In genomic region chr7:98163269-98163668, GRCh38 we compare ENCODE assay signal across 32 cellular contexts. TPM values are rescaled to one million over a fixed set of nuclear protein-coding genes. Genes with fewer than 3 reads are reported as not detected.
DNase-seq lines count a peak whose midpoint lies in the region; ATAC-seq and TF ChIP-seq lines count a peak whose summit lies in the region.
"Had no signal": no experiment of that assay in that cellular context is flagged by ENCODE, and none has a peak within 500 bp of the region (broad histone marks: within the 10 kb centered on the region; RNA-seq: fewer than 3 reads in every experiment).

No MANE protein-coding gene starts in this region.

- H3K36me3 ChIP-seq in colonic mucosa (no peaks in the 10 kb centered on the region), mucosa of descending colon (ENCODE audit: low read depth) (no peaks in the 10 kb centered on the region), vagina (peaks cover 0 to 6% of the 10 kb centered on the region in 2 donors), trophoblast cell (ENCODE audit: control insufficient read depth in 1 of 2, insufficient read depth in 2 of 2, low read length in 2 of 2) (no peaks in the 10 kb centered on the region)

- CTCF ChIA-PET in HEK293T (lab: Yijun Ruan, JAX): interaction anchor here (1.3 to 9.7 kb wide), 2 partner anchors 57 to 140 kb away, joined by 6 to 154 read pairs; no protein-coding TSS in a partner anchor

- no peak overlapping the region for H4K12ac ChIP-seq in trophoblast cell (ENCODE audit: low read depth, low read length)

- no peaks in the 10 kb centered on the region for H3K79me1 ChIP-seq in trophoblast cell (ENCODE audit: low read length)

- WGBS in right cardiac atrium: 66% methylated on average over 7 of the region's 7 CpGs
- WGBS in trophoblast cell (ENCODE audit: extremely low coverage, insufficient coverage, insufficient read length): no CpG with 5 or more reads among the region's 7 CpGs

- H3K9ac ChIP-seq in colonic mucosa (ENCODE audit: low read depth in 2 of 2, low read length in 2 of 2) (peak overlapping the region in 1 of 2 donors; percentile 28), trophoblast cell (ENCODE audit: low read length) (no peak overlapping the region)

- DNase-seq in right cardiac atrium (no peak), Right ventricle myocardium superior (no peak), colonic mucosa (no peak), mucosa of descending colon (no peak), vagina (ENCODE audit: extremely low spot score in 2 of 2) (no peak), HEK293T (ENCODE audit: extremely low spot score) (no peak), trophoblast cell (no peak)
- DNase-seq: activated CD4-positive, alpha-beta T cell treated with anti-CD3 and anti-CD28 coated beads, Interleukin-2, amount 10 ng/mL, durations not matched to agents 7 days and 5 days; activated effector memory CD4-positive, alpha-beta T cell treated with Interleukin-2 at 50 U/mL for 16 hours; activated T-cell treated with anti-CD3 and anti-CD28 coated beads, Interleukin-2, amount 50 U/mL, for 1 hour; AML-193; CD4-positive, alpha-beta T cell; cortex of kidney; effector memory CD4-positive, alpha-beta T cell; foreskin melanocyte; Karpas-422; NCI-H1436; NCI-H2081 treated with DMSO at 0.1 percent for 48 hours; NCI-H226; NCI-H526 treated with DMSO at 0.1 percent for 48 hours; nephron progenitor cell; NK-92 treated with Interleukin-12 subunit alpha and Interleukin-12 subunit beta, amount 100 ng/mL, for 24 hours; stimulated activated naive CD4-positive, alpha-beta T cell; WERI-Rb-1 had no signal

- H3K4me3 ChIP-seq in right cardiac atrium (ENCODE audit: low read length) (no peak overlapping the region), colonic mucosa (no peak overlapping the region), mucosa of descending colon (no peak overlapping the region), vagina (no peak overlapping the region), trophoblast cell (ENCODE audit: low read depth, low read length) (no peak overlapping the region)
- H3K4me3 ChIP-seq: skin epidermis, thoracic aorta had no signal

- no peaks in the 10 kb centered on the region for H3K79me2 ChIP-seq in trophoblast cell (ENCODE audit: control insufficient read depth, insufficient read depth, low read length, poor library complexity)

- POLR2A ChIA-PET in HEK293T (lab: Yijun Ruan, JAX): no interaction called here

- H3K18ac ChIP-seq in trophoblast cell (ENCODE audit: low read length): no peak overlapping the region

- no peak for TF ChIP-seq POLR2A in vagina (IDR thresholded peaks at IDR 0.05)

- H3K14ac ChIP-seq in trophoblast cell (ENCODE audit: low read length): no peak overlapping the region

- H4K91ac ChIP-seq in trophoblast cell (ENCODE audit: low read depth, low read length): no peak overlapping the region

- H2AFZ ChIP-seq in trophoblast cell (ENCODE audit: insufficient read depth, low read length, poor library complexity): no peak overlapping the region

- intact Hi-C loops in right cardiac atrium (cut with DNase I): no loop called here
- intact Hi-C loops in Right ventricle myocardium superior (cut with DNase I): no loop called here
- intact Hi-C loops in colonic mucosa (cut with DNase I): no loop called here
- intact Hi-C loops in mucosa of descending colon (cut with DNase I, micrococcal nuclease): no loop called here
- intact Hi-C loops in vagina (cut with DNase I): loop anchor here (5.0 kb wide), 1 partner anchor 51 kb away; no protein-coding TSS in a partner anchor

- H3K9me3 ChIP-seq in right cardiac atrium (ENCODE audit: control insufficient read depth, low read length) (no peaks in the 10 kb centered on the region), colonic mucosa (no peaks in the 10 kb centered on the region), mucosa of descending colon (no peaks in the 10 kb centered on the region), vagina (no peaks in the 10 kb centered on the region), trophoblast cell (ENCODE audit: insufficient read depth, low read depth, low read length) (no peaks in the 10 kb centered on the region)
- H3K9me3 ChIP-seq: esophagus muscularis mucosa, thoracic aorta had no signal

- peak overlapping the region; percentile 2 for H3K27ac ChIP-seq in right cardiac atrium (ENCODE audit: low read length)
- peak overlapping the region; percentile 46 for H3K27ac ChIP-seq in colonic mucosa
- peak overlapping the region; percentile 22 for H3K27ac ChIP-seq in vagina
- H3K27ac ChIP-seq in trophoblast cell (ENCODE audit: low read depth, low read length): no peak overlapping the region
- H3K27ac ChIP-seq: esophagus muscularis mucosa, WERI-Rb-1 had no signal

- no peak overlapping the region for H2BK12ac ChIP-seq in trophoblast cell (ENCODE audit: low read length)

- H2AK5ac ChIP-seq in trophoblast cell (ENCODE audit: low read length): no peak overlapping the region

- H3K4me1 ChIP-seq in right cardiac atrium (ENCODE audit: control insufficient read depth, insufficient read depth, low read length): peaks cover 4% of the 10 kb centered on the region
- H3K4me1 ChIP-seq in colonic mucosa: peaks cover 6% of the 10 kb centered on the region
- H3K4me1 ChIP-seq in mucosa of descending colon (ENCODE audit: low read depth): peaks cover under 1% of the 10 kb centered on the region
- H3K4me1 ChIP-seq in vagina: peaks cover 19% of the 10 kb centered on the region
- peaks cover 2% of the 10 kb centered on the region in 2 experiments for H3K4me1 ChIP-seq in trophoblast cell (ENCODE audit: control insufficient read depth in 1 of 2, insufficient read depth in 2 of 2, low read length in 2 of 2)

- no peak overlapping the region for H3K4me2 ChIP-seq in trophoblast cell (ENCODE audit: low read length)

- no peak overlapping the region for H2BK120ac ChIP-seq in trophoblast cell (ENCODE audit: insufficient read depth, low read length, poor library complexity)

- H3K4ac ChIP-seq in trophoblast cell (ENCODE audit: low read depth, low read length): no peak overlapping the region

- H3K27me3 ChIP-seq in right cardiac atrium (ENCODE audit: control insufficient read depth, insufficient read depth): no peaks in the 10 kb centered on the region
- no peaks in the 10 kb centered on the region for H3K27me3 ChIP-seq in colonic mucosa
- no peaks in the 10 kb centered on the region for H3K27me3 ChIP-seq in vagina
- H3K27me3 ChIP-seq in trophoblast cell (ENCODE audit: insufficient read depth, low read length): no peaks in the 10 kb centered on the region
- H3K27me3 ChIP-seq: esophagus muscularis mucosa had no signal

- no peak for ATAC-seq in right cardiac atrium
- ATAC-seq in Right ventricle myocardium superior (ENCODE audit: poor library complexity): no peak
- peak; percentile 71 for ATAC-seq in mucosa of descending colon
- ATAC-seq in HG02759 (IDR thresholded peaks at IDR 0.05; ENCODE audit: unreplicated experiment): no peak
- ATAC-seq: activated naive CD4-positive, alpha-beta T cell treated with anti-CD3 and anti-CD28 coated beads, Interleukin-2, amount 50 U/mL, for 72 hours had no signal

- no peak overlapping the region for H3K23ac ChIP-seq in trophoblast cell (ENCODE audit: low read length)

- TF ChIP-seq CTCF in colonic mucosa (IDR thresholded peaks at IDR 0.05) (no peak), mucosa of descending colon (IDR thresholded peaks at IDR 0.05) (no peak), vagina (IDR thresholded peaks at IDR 0.05) (no peak)

- no peak overlapping the region for H2BK5ac ChIP-seq in trophoblast cell (ENCODE audit: low read depth, low read length, poor library complexity)

- H4K8ac ChIP-seq in trophoblast cell (ENCODE audit: low read depth, low read length): no peak overlapping the region

TF ChIP-seq in HEK293T, 16 proteins besides CTCF, POLR2A, EP300 and RAD21:
- no peak for TF ChIP-seq L3MBTL2 (conservative IDR thresholded peaks at IDR 0.05)
- no peak for TF ChIP-seq FOXK2 (IDR thresholded peaks at IDR 0.05)
- no peak for TF ChIP-seq SP1 (IDR thresholded peaks at IDR 0.05)
- TF ChIP-seq, protein P1, sequence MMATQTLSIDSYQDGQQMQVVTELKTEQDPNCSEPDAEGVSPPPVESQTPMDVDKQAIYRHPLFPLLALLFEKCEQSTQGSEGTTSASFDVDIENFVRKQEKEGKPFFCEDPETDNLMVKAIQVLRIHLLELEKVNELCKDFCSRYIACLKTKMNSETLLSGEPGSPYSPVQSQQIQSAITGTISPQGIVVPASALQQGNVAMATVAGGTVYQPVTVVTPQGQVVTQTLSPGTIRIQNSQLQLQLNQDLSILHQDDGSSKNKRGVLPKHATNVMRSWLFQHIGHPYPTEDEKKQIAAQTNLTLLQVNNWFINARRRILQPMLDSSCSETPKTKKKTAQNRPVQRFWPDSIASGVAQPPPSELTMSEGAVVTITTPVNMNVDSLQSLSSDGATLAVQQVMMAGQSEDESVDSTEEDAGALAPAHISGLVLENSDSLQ (IDR thresholded peaks at IDR 0.05): no peak
- no peak for TF ChIP-seq ZNF384 (IDR thresholded peaks at IDR 0.05)
- no peak for TF ChIP-seq TARDBP (IDR thresholded peaks at IDR 0.05)

RNA-seq across cellular contexts. Expression of gene BHLHA15, which starts 48.0 kb away (rescaled TPM):
- total RNA-seq in right cardiac atrium (under 1 TPM in 2 of 4 donors, not detected in 2; 0.53 to 0.57 TPM), Right ventricle myocardium superior (not detected), colonic mucosa (1 to 10 TPM in 1 of 2 donors, under 1 TPM in 1; 0.67 to 2.4 TPM), mucosa of descending colon (1 to 10 TPM in 2 of 3 donors, not detected in 1; 1.3 to 2.8 TPM), vagina (not detected)
- polyA plus RNA-seq in right cardiac atrium: not detected
- 20.7 and 22.5 TPM in 2 replicates for polyA plus RNA-seq in trophoblast cell (2013)
- total RNA-seq: activated CD4-positive, alpha-beta T cell treated with anti-CD3 and anti-CD28 coated beads, Interleukin-2, amount 10 ng/mL, durations not matched to agents 7 days and 5 days; CD4-positive, alpha-beta T cell; Daoy; esophagus muscularis mucosa; H4; osteocyte; thoracic aorta had no signal

RNA-seq across cellular contexts. Expression of gene LMTK2, which starts 56.6 kb away (rescaled TPM):
- total RNA-seq in right cardiac atrium (10 to 100 TPM; 36.4 to 38.5 (median 37.1) TPM), Right ventricle myocardium superior (20.3 TPM), colonic mucosa (10 to 100 TPM; 37.2 to 61.2 TPM), mucosa of descending colon (10 to 100 TPM; 48.6 to 70.2 (median 52.9) TPM), vagina (21.6 TPM)
- 13.1 TPM for polyA plus RNA-seq in right cardiac atrium
- polyA plus RNA-seq in trophoblast cell (2013): 10.6 and 10.8 TPM in 2 replicates
